Comparison of ENCODE assay signal across 16 cellular contexts in genomic region chr3:173976281-173976680, GRCh38.
"Had no signal": no experiment of that assay in that cellular context is flagged by ENCODE, and none has a peak within 500 bp of the region (broad histone marks: within the 10 kb centered on the region; RNA-seq: fewer than 3 reads in every experiment).

No MANE protein-coding gene starts in this region.

- ATAC-seq: activated CD8-positive, alpha-beta memory T cell treated with anti-CD3 and anti-CD28 coated beads, Interleukin-2, amount 10 ng/mL, durations not matched to agents 7 days and 5 days; activated T-cell treated with anti-CD3 and anti-CD28 coated beads, Interleukin-2, amount 50 U/mL, for 4 hours; left colon; naive thymus-derived CD8-positive, alpha-beta T cell had no signal

- FAIRE-seq: endometrium had no signal

- H3K36me3 ChIP-seq: esophagus muscularis mucosa, transverse colon had no signal

- DNase-seq: activated CD4-positive, alpha-beta T cell treated with anti-CD3 and anti-CD28 coated beads for 1 hour; activated CD4-positive, alpha-beta T cell treated with anti-CD3 and anti-CD28 coated beads, Interleukin-2, amount 50 U/mL, for 48 hours; activated CD8-positive, alpha-beta memory T cell treated with anti-CD3 and anti-CD28 coated beads, Interleukin-2, amount 10 ng/mL, durations not matched to agents 7 days and 5 days; activated gamma-delta T cell treated with Interleukin-2 at 50 U/mL for 16 hours; activated T-cell treated with anti-CD3 and anti-CD28 coated beads, Interleukin-2, amount 50 U/mL, for 4 hours; aorta; foreskin fibroblast; head of caudate nucleus; left colon; naive thymus-derived CD8-positive, alpha-beta T cell; posterior cingulate gyrus; stimulated activated CD4-positive, alpha-beta T cell treated with anti-CD3 and anti-CD28 coated beads, Interleukin-15, amount 100 ng/mL, for 24 hours; T1000; transverse colon had no signal

- H3K4me1 ChIP-seq: esophagus muscularis mucosa, transverse colon had no signal

- H3K27ac ChIP-seq: esophagus muscularis mucosa, transverse colon had no signal

- H3K27me3 ChIP-seq: esophagus muscularis mucosa, transverse colon had no signal

- H3K4me3 ChIP-seq: esophagus muscularis mucosa, transverse colon had no signal

- H3K9me3 ChIP-seq: esophagus muscularis mucosa, transverse colon had no signal
